In the genomic region with DNA sequence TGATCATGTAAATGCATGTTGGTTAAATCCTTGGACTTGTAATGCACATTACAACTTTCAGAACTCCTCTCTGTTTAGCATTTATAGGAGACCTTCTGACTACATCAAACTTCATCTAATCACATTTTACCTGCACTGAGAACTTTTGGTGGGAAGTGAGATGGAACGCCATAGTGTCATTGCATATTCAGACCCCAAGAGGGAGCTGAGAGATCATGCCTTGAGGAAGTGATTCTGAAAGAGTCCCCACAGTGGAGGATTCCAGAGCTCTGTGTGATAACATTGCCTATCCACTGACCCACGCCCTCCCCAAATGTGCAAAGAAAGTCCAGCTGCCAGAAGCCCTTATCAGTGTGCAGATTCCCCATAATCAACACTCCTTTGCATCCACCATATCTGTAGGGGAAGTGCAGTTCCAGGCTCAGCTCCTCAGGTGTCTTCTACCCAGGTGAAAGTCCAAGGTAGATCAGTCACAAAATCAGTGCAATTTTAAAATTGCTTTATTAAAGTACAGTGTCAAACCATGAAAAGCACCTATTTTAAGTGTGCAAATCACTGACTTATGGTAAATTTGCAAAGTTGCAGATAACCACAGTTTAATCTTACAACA, we compare ENCODE assay signal across 8 cellular contexts.
A peak's percentile ranks its signal among the peaks of the same experiment; 100 is the strongest.
DNase-seq lines count a peak whose midpoint lies in the region; ATAC-seq and TF ChIP-seq lines count a peak whose summit lies in the region.

No MANE protein-coding gene starts in this region.

- H3K4me3 ChIP-seq in mucosa of descending colon: no peak overlapping the region

- H3K4me1 ChIP-seq in mucosa of descending colon (ENCODE audit: low read depth): no peaks in the 10 kb centered on the region

- no peaks in the 10 kb centered on the region for H3K36me3 ChIP-seq in mucosa of descending colon (ENCODE audit: low read depth)

- TF ChIP-seq CTCF in mucosa of descending colon (IDR thresholded peaks at IDR 0.05): peak; percentile 22

- DNase-seq in AML-193 (lab: John Stamatoyannopoulos, UW): peak; percentile 23 to 40
- peak; percentile 54 for DNase-seq in NCI-H460 (ENCODE audit: extremely low read depth, low read depth)
- DNase-seq in dermis microvascular lymphatic vessel endothelial cell (ENCODE audit: low read depth in 2 of 2): peak; percentile 21 to 45
- peak in 1 of 3 donors; percentile 29 for DNase-seq in mucosa of descending colon

- intact Hi-C loops in mucosa of descending colon (cut with DNase I, micrococcal nuclease): no loop called here

- ATAC-seq in GM18858 (IDR thresholded peaks at IDR 0.05; ENCODE audit: unreplicated experiment): peak; percentile 62
- ATAC-seq in mucosa of descending colon: peak; percentile 67
- ATAC-seq in GM19395 (IDR thresholded peaks at IDR 0.05; ENCODE audit: unreplicated experiment): no peak
- no peak for ATAC-seq in HG03520 (IDR thresholded peaks at IDR 0.05; ENCODE audit: unreplicated experiment)
- no peak for ATAC-seq in HG02884 (IDR thresholded peaks at IDR 0.05; ENCODE audit: unreplicated experiment)

- no peaks in the 10 kb centered on the region for H3K9me3 ChIP-seq in mucosa of descending colon

Comparison
In these comparisons a context has a peak if more than half of its experiments do, and no peak if none do; other contexts are left out.
1. ATAC-seq: peak in GM18858 (single experiment) and mucosa of descending colon (single experiment); none in GM19395 (single experiment), HG03520 (single experiment) and HG02884 (single experiment).